ENCODE assay signal across 7 cellular contexts in the genomic region with DNA sequence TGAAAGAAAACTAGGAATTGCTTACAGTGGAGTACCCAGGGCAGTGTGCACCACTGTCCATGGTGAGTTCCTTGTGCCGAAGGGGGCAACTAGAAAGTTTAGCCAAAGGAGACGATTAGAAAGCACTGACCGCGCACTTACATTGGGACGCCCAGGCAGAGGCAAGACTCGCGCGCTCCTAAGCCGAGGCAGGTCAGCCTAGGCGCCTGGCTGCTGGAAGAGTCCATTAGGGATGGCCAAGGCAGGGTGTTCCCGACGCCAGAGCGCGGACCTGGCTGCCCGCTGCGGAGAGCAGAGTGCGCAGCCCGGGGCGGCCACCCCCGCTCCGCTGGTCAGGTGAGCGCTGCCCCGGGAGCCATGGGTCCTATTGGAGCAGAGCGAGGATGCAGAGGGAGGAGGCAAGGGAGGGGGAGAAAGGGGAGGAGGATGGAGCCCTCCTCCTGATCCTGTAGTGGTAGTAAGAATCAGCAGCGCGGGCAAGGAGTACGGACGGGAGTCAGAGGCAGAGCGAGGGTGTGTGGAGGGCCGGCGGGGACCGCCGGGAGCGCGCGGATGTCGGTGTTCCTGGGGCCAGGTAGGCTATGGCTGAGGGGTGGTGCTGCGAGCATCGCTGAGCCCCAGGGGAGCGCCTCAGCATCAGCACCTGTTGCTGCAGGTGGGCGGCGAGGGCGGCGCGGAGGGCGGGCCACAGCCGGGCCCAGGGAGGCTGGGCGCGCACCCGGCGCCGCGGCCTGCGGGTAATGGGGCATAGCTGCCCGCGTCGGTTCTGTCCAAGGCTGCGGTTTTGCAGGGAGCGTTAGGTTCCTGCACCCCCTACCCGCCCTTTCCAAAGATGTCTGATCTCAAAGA. TPM values are rescaled to one million over a fixed set of nuclear protein-coding genes. Genes with fewer than 3 reads are reported as not detected.
DNase-seq lines count a peak whose midpoint lies in the region; ATAC-seq and TF ChIP-seq lines count a peak whose summit lies in the region.

A gene with protein sequence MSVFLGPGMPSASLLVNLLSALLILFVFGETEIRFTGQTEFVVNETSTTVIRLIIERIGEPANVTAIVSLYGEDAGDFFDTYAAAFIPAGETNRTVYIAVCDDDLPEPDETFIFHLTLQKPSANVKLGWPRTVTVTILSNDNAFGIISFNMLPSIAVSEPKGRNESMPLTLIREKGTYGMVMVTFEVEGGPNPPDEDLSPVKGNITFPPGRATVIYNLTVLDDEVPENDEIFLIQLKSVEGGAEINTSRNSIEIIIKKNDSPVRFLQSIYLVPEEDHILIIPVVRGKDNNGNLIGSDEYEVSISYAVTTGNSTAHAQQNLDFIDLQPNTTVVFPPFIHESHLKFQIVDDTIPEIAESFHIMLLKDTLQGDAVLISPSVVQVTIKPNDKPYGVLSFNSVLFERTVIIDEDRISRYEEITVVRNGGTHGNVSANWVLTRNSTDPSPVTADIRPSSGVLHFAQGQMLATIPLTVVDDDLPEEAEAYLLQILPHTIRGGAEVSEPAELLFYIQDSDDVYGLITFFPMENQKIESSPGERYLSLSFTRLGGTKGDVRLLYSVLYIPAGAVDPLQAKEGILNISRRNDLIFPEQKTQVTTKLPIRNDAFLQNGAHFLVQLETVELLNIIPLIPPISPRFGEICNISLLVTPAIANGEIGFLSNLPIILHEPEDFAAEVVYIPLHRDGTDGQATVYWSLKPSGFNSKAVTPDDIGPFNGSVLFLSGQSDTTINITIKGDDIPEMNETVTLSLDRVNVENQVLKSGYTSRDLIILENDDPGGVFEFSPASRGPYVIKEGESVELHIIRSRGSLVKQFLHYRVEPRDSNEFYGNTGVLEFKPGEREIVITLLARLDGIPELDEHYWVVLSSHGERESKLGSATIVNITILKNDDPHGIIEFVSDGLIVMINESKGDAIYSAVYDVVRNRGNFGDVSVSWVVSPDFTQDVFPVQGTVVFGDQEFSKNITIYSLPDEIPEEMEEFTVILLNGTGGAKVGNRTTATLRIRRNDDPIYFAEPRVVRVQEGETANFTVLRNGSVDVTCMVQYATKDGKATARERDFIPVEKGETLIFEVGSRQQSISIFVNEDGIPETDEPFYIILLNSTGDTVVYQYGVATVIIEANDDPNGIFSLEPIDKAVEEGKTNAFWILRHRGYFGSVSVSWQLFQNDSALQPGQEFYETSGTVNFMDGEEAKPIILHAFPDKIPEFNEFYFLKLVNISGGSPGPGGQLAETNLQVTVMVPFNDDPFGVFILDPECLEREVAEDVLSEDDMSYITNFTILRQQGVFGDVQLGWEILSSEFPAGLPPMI (N-terminal part only) (plus strand): TSS at position 454 of the 849 bp plus-strand sequence. CDS start 99 bp downstream, at position 553.

- peaks cover 0 to 12% of the 10 kb centered on the region in 2 donors for H3K4me1 ChIP-seq in duodenal mucosa (ENCODE audit: control insufficient read depth in 1 of 2, insufficient read depth in 2 of 2, low read length in 2 of 2)
- H3K4me1 ChIP-seq in right lobe of liver = peaks cover 0 to 13% (median 2%) of the 10 kb centered on the region in 4 donors

- TF ChIP-seq CTCF in right lobe of liver (IDR thresholded peaks at IDR 0.05) = no peak

- ATAC-seq in right lobe of liver = peak; percentile 92 to 98 (median 97)

- H3K4me3 ChIP-seq in GM08714 (ENCODE audit: low read length) = peak within 1 kb of the TSS; percentile 43
- H3K4me3 ChIP-seq in duodenal mucosa (ENCODE audit: low read depth in 1 of 2, low read length in 2 of 2) = peak within 1 kb of the TSS; percentile 63 to 65
- H3K4me3 ChIP-seq in right lobe of liver = peak within 1 kb of the TSS in 2 of 3 donors; percentile 16 to 31

- H3K9me3 ChIP-seq in duodenal mucosa (ENCODE audit: control insufficient read depth in 1 of 2, low read length in 2 of 2) = no peaks in the 10 kb centered on the region
- H3K9me3 ChIP-seq in right lobe of liver = no peaks in the 10 kb centered on the region

- H3K27me3 ChIP-seq in duodenal mucosa (ENCODE audit: control insufficient read depth in 1 of 2, insufficient read depth in 2 of 2, low read length in 2 of 2) = peaks cover 17 to 60% of the 10 kb centered on the region in 2 donors
- H3K27me3 ChIP-seq in right lobe of liver = peaks cover 0 to 21% of the 10 kb centered on the region in 2 donors

- intact Hi-C loops in right lobe of liver (cut with DNase I) = no loop called here

- peak; percentile 74 for DNase-seq in HT1080 (ENCODE audit: low read depth)
- DNase-seq in RPMI7951 (ENCODE audit: low read depth) = peak; percentile 41
- DNase-seq in right lobe of liver = peak in 2 of 3 donors; percentile 65 to 74
- peak in 38 of 49 donors; percentile 3 to 87 (median 36) for DNase-seq in substantia nigra (lab: John Stamatoyannopoulos, UW)
- DNase-seq in hepatic stellate cell (ENCODE audit: low spot score) = no peak

- H3K36me3 ChIP-seq in duodenal mucosa (ENCODE audit: control insufficient read depth in 1 of 2, insufficient read depth in 2 of 2, low read length in 2 of 2) = no peaks in the 10 kb centered on the region
- no peaks in the 10 kb centered on the region for H3K36me3 ChIP-seq in right lobe of liver

- no peak for TF ChIP-seq POLR2A in right lobe of liver (IDR thresholded peaks at IDR 0.05)

- H3K27ac ChIP-seq in duodenal mucosa (ENCODE audit: low read depth, low read length) (no peak within 1 kb of the TSS), right lobe of liver (no peak within 1 kb of the TSS), substantia nigra (ENCODE audit: low read depth, low read length, poor library complexity, severe bottlenecking) (no peak within 1 kb of the TSS)

- peak within 1 kb of the TSS in 1 of 2 donors; percentile 28 for H3K9ac ChIP-seq in duodenal mucosa (ENCODE audit: low read depth in 1 of 2, low read length in 2 of 2)

- 2% methylated on average over 24 of the region's 60 CpGs for WGBS in right lobe of liver (ENCODE audit: insufficient coverage, low coverage, low lambda C conversion rate, missing lambda C conversion rate)

RNA-seq across cellular contexts. Expression of the gene that starts here (rescaled TPM):
- total RNA-seq in HT1080 (2014; rRNA removed; shearing (Covaris generic)) = 0.43 and 0.45 TPM in 2 replicates
- polyA plus RNA-seq in HT1080 (2015; cell fraction: cytosol; rRNA removed) = 0.23 and 0.24 TPM in 2 replicates
- 0.71 and 1.1 TPM in 2 replicates for polyA plus RNA-seq in HT1080 (2015; cell fraction: nucleus; rRNA removed)
- 0.49 and 0.84 TPM in 2 replicates for total RNA-seq in RPMI7951 (2014; rRNA removed; shearing (Covaris generic))
- 10 to 100 TPM in 2 of 6 experiments, 1 to 10 TPM in 4; 4.5 to 15.9 (median 7.4) TPM for total RNA-seq in right lobe of liver

Comparison
In these comparisons a context has a peak if more than half of its experiments do, and no peak if none do; other contexts are left out.
1. Peak in DNase-seq in RPMI7951; RNA of the gene not detected or under 1 TPM.